ENCODE assay signal across 18 cellular contexts in genomic region chr11:26599421-26599820, GRCh38. TPM values are rescaled to one million over a fixed set of nuclear protein-coding genes. Genes with fewer than 3 reads are reported as not detected.
DNase-seq lines count a peak whose midpoint lies in the region; ATAC-seq and TF ChIP-seq lines count a peak whose summit lies in the region.
"Had no signal": no experiment of that assay in that cellular context is flagged by ENCODE, and none has a peak within 500 bp of the region (broad histone marks: within the 10 kb centered on the region; RNA-seq: fewer than 3 reads in every experiment).

No MANE protein-coding gene starts in this region.

- H3K4me3 Mint-ChIP-seq in endothelial cell (ENCODE audit: unreplicated experiment), result no peak overlapping the region
- H3K4me3 Mint-ChIP-seq in activated T-helper 17 cell treated with anti-CD3 and anti-CD28 coated beads, Interleukin-2, amount 50 U/mL, for 72 hours, result no peak overlapping the region
- H3K4me3 Mint-ChIP-seq: activated T-cell treated with anti-CD3 and anti-CD28 coated beads, Interleukin-2, amount 50 U/mL, for 4 hours; neural crest cell had no signal

- ATAC-seq in activated T-helper 17 cell treated with anti-CD3 and anti-CD28 coated beads, Interleukin-2, amount 50 U/mL, for 72 hours (replicated peaks), result no peak
- ATAC-seq: activated T-cell treated with anti-CD3 and anti-CD28 coated beads, Interleukin-2, amount 50 U/mL, for 4 hours; upper lobe of right lung had no signal

- in situ Hi-C loops in astrocyte of the spinal cord (cut with HindIII; ENCODE audit: low sequenced_read_pairs) (no loop called here), GM13976 (cut with MboI; ENCODE audit: low sequenced_read_pairs, unreplicated experiment) (no loop called here)

- no peaks in the 10 kb centered on the region for H3K27me3 Mint-ChIP-seq in endothelial cell (ENCODE audit: unreplicated experiment)
- H3K27me3 Mint-ChIP-seq in activated T-helper 17 cell treated with anti-CD3 and anti-CD28 coated beads, Interleukin-2, amount 50 U/mL, for 72 hours, result no peaks in the 10 kb centered on the region

- peaks cover 5% of the 10 kb centered on the region for H3K36me3 Mint-ChIP-seq in endothelial cell (ENCODE audit: low read depth, unreplicated experiment)
- no peaks in the 10 kb centered on the region for H3K36me3 Mint-ChIP-seq in activated T-helper 17 cell treated with anti-CD3 and anti-CD28 coated beads, Interleukin-2, amount 50 U/mL, for 72 hours (ENCODE audit: low read depth)

- no peaks in the 10 kb centered on the region for H3K9me3 Mint-ChIP-seq in endothelial cell (ENCODE audit: unreplicated experiment)
- peaks cover 25% of the 10 kb centered on the region for H3K9me3 Mint-ChIP-seq in activated T-helper 17 cell treated with anti-CD3 and anti-CD28 coated beads, Interleukin-2, amount 50 U/mL, for 72 hours

- no peak overlapping the region for H3K27ac Mint-ChIP-seq in endothelial cell (ENCODE audit: unreplicated experiment)
- no peak overlapping the region for H3K27ac Mint-ChIP-seq in activated T-helper 17 cell treated with anti-CD3 and anti-CD28 coated beads, Interleukin-2, amount 50 U/mL, for 72 hours

- H3K4me1 Mint-ChIP-seq in endothelial cell (ENCODE audit: unreplicated experiment), result peaks cover 3% of the 10 kb centered on the region
- H3K4me1 Mint-ChIP-seq in activated T-helper 17 cell treated with anti-CD3 and anti-CD28 coated beads, Interleukin-2, amount 50 U/mL, for 72 hours, result no peaks in the 10 kb centered on the region

- DNase-seq in DMS53 (lab: John Stamatoyannopoulos, UW) (peak; percentile 75), DMS53 treated with DMSO at 0.1 percent for 48 hours (lab: John Stamatoyannopoulos, UW; ENCODE audit: unreplicated experiment) (no peak), NCI-H2171 treated with DMSO at 0.1 percent for 48 hours (lab: John Stamatoyannopoulos, UW) (peak; percentile 76), astrocyte of the spinal cord (ENCODE audit: low read depth, low spot score) (peak; percentile 58), myocyte (ENCODE audit: low read depth) (peak; percentile 2), endothelial cell (ENCODE audit: low spot score) (no peak), GM13976 (ENCODE audit: low spot score) (no peak)
- DNase-seq: activated T-cell treated with anti-CD3 and anti-CD28 coated beads, Interleukin-2, amount 50 U/mL, for 4 hours; colonic mucosa; MG63; NCI-H524 treated with DMSO at 0.1 percent for 48 hours; stimulated activated CD4-positive, alpha-beta T cell treated with anti-CD3 and anti-CD28 coated beads, Interleukin-4, amount 100 ng/mL, for 24 hours; upper lobe of right lung had no signal

- TF ChIP-seq CTCF in astrocyte of the spinal cord (IDR thresholded peaks at IDR 0.05; ENCODE audit: low read depth, low read length), result no peak
- no peak for TF ChIP-seq CTCF in endothelial cell (IDR thresholded peaks at IDR 0.05; ENCODE audit: unreplicated experiment)
- no peak for TF ChIP-seq CTCF in GM13976 (IDR thresholded peaks at IDR 0.05; ENCODE audit: borderline replicate concordance, control extremely low read depth, extremely low read depth, insufficient read depth, missing control alignments)

- no peak overlapping the region for H3K4me3 ChIP-seq in astrocyte of the spinal cord (ENCODE audit: low read depth, low read length)
- H3K4me3 ChIP-seq: colonic mucosa, esophagus muscularis mucosa, MG63, upper lobe of right lung had no signal

RNA-seq across cellular contexts. Expression of gene MUC15, which starts 27.4 kb away (rescaled TPM):
- total RNA-seq in myocyte, result not detected in 2 replicates
- not detected for polyA plus RNA-seq in myocyte (2012)
- total RNA-seq in endothelial cell (ENCODE audit: unreplicated experiment), result not detected
- not detected for total RNA-seq in activated T-helper 17 cell treated with anti-CD3 and anti-CD28 coated beads, Interleukin-2, amount 50 U/mL, for 72 hours
- total RNA-seq: activated T-cell treated with anti-CD3 and anti-CD28 coated beads, Interleukin-2, amount 50 U/mL, for 4 hours; HT1080; lung microvascular endothelial cell; neural crest cell had no signal

Comparison
In these comparisons a context has a peak if more than half of its experiments do, and no peak if none do; other contexts are left out.
1. DNase-seq: peak in DMS53 (single experiment), NCI-H2171 treated with DMSO at 0.1 percent for 48 hours (single experiment), astrocyte of the spinal cord (single experiment) and myocyte (single experiment); none in DMS53 treated with DMSO at 0.1 percent for 48 hours (single experiment), endothelial cell (single experiment) and GM13976 (single experiment).